Comparison of ENCODE assay signal across 18 cellular contexts in the genomic region with DNA sequence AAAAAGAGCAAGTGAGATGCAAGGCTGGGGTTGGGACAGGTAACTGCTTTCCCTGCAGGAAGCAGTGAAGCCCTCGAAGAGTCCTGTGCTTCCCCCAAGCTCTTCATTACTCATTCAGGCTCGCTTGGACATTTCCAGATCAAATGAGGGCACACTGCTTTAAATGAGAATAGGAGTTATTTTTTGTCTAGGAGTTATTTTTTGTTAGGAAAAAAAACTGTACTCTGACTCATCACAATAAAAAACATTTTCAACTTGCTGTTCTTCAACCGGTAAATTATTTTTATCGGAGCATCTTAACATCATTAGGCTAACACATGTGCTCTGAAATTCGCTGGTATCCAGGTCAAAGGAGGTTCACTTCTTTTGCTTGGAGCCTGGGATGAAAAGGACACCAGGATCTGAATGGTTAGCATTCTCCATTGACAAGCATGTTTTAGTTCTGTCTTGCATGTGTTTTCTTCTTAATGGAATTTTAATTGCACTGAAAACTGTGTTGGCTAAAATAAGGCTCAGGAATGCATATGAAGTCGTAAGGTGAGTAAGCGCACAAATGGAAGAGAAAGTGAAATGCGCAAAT.
DNase-seq lines count a peak whose midpoint lies in the region; ATAC-seq and TF ChIP-seq lines count a peak whose summit lies in the region.
"Had no signal": no experiment of that assay in that cellular context is flagged by ENCODE, and none has a peak within 500 bp of the region (broad histone marks: within the 10 kb centered on the region; RNA-seq: fewer than 3 reads in every experiment).

No MANE protein-coding gene starts in this region.

- no peak for TF ChIP-seq EP300 in upper lobe of left lung (IDR thresholded peaks at IDR 0.05)

- H3K36me3 ChIP-seq in upper lobe of left lung (no peaks in the 10 kb centered on the region), adrenal gland (replicated peaks in 1 of 2) (no peaks in the 10 kb centered on the region)
- H3K36me3 ChIP-seq: HAP-1, SJCRH30 had no signal

- TF ChIP-seq CTCF in upper lobe of left lung (IDR thresholded peaks at IDR 0.05), result no peak
- no peak for TF ChIP-seq CTCF in adrenal gland (IDR thresholded peaks at IDR 0.05)

- intact Hi-C loops in adrenal gland (cut with DNase I), result loop anchor here in 1 of 2 donors (10.0 kb wide), 1 partner anchor 183 kb away; no protein-coding TSS in a partner anchor

- TF ChIP-seq POLR2A in upper lobe of left lung (IDR thresholded peaks at IDR 0.05) (no peak), adrenal gland (IDR thresholded peaks at IDR 0.05) (no peak)

- H3K4me3 ChIP-seq in upper lobe of left lung (peak overlapping the region in 2 of 4 donors; percentile 10 to 32), adrenal gland (no peak overlapping the region)
- H3K4me3 ChIP-seq: body of pancreas, HAP-1, SJCRH30 had no signal

- no peak for ATAC-seq in upper lobe of left lung (ENCODE audit: low FRiP score in 2 of 2)
- ATAC-seq: activated T-cell treated with anti-CD3 and anti-CD28 coated beads, Interleukin-2, amount 50 U/mL, for 4 hours; body of pancreas; stimulated activated effector memory CD8-positive, alpha-beta T cell treated with anti-CD3 and anti-CD28 coated beads, Interleukin-12 subunit alpha, Interleukin-12 subunit beta, amount 100 ng/mL, for 72 hours had no signal

- H3K27me3 ChIP-seq in upper lobe of left lung, result no peaks in the 10 kb centered on the region
- H3K27me3 ChIP-seq in adrenal gland, result no peaks in the 10 kb centered on the region
- H3K27me3 ChIP-seq: body of pancreas, SJCRH30 had no signal

- H3K4me1 ChIP-seq in upper lobe of left lung (peaks cover 0 to 6% (median 2%) of the 10 kb centered on the region in 4 donors), adrenal gland (replicated peaks in 1 of 2) (no peaks in the 10 kb centered on the region)

- H3K9me3 ChIP-seq in upper lobe of left lung (no peaks in the 10 kb centered on the region), adrenal gland (replicated peaks in 1 of 3) (no peaks in the 10 kb centered on the region)
- H3K9me3 ChIP-seq: body of pancreas, SJCRH30 had no signal

- DNase-seq in ELR (ENCODE audit: low read depth) (peak; percentile 30), SK-N-DZ (ENCODE audit: low spot score) (peak; percentile 36), kidney tubule cell (ENCODE audit: low spot score) (peak; percentile 19), upper lobe of left lung (no peak), NCI-H2227 treated with DMSO at 0.1 percent for 48 hours (lab: John Stamatoyannopoulos, UW) (no peak), COLO829 (ENCODE audit: low spot score) (no peak), adrenal gland (no peak)
- DNase-seq: activated CD4-positive, alpha-beta memory T cell treated with anti-CD3 and anti-CD28 coated beads, Interleukin-2, amount 10 ng/mL, durations not matched to agents 7 days and 5 days; activated T-cell treated with anti-CD3 and anti-CD28 coated beads, Interleukin-2, amount 50 U/mL, for 4 hours; C1 segment of cervical spinal cord; NCI-H146; NCI-H774; OCI-M1; SJCRH30 had no signal

- H3K27ac ChIP-seq in upper lobe of left lung (peak overlapping the region in 3 of 4 donors; percentile 17 to 46 (median 25)), adrenal gland (no peak overlapping the region)
- H3K27ac ChIP-seq: body of pancreas, HL-60, SJCRH30 had no signal

- WGBS in upper lobe of left lung, 2 donors, result 78 to 82% methylated on average over 8 of the region's 8 CpGs
- 64 to 67% (median 65%) methylated on average over 8 of the region's 8 CpGs for WGBS in adrenal gland, 4 donors

Comparison
In these comparisons a context has a peak if more than half of its experiments do, and no peak if none do; other contexts are left out.
1. DNase-seq: peak in ELR (single experiment), SK-N-DZ (single experiment) and kidney tubule cell (single experiment); none in upper lobe of left lung (0 of 2), NCI-H2227 treated with DMSO at 0.1 percent for 48 hours (single experiment), COLO829 (single experiment) and adrenal gland (0 of 7).
2. H3K27ac ChIP-seq: peak in upper lobe of left lung (3 of 4); none in adrenal gland (0 of 5).